8 cellular contexts compared by ENCODE assay signal in genomic region chr16:77722315-77723107, GRCh38. TPM values are rescaled to one million over a fixed set of nuclear protein-coding genes. Genes with fewer than 3 reads are reported as not detected.
DNase-seq lines count a peak whose midpoint lies in the region.

TSS of gene NUDT7 (plus strand) at chr16:77722514. CDS start at chr16:77722583, 69 bp downstream.

- H3K4me1 Mint-ChIP-seq in activated naive CD4-positive, alpha-beta T cell treated with anti-CD3 and anti-CD28 coated beads for 36 hours (ENCODE audit: low read depth), result peaks cover 8% of the 10 kb centered on the region

- H3K27me3 Mint-ChIP-seq in activated naive CD4-positive, alpha-beta T cell treated with anti-CD3 and anti-CD28 coated beads for 36 hours (ENCODE audit: low read depth), result no peaks in the 10 kb centered on the region

- peaks cover 10% of the 10 kb centered on the region for H3K36me3 Mint-ChIP-seq in activated naive CD4-positive, alpha-beta T cell treated with anti-CD3 and anti-CD28 coated beads for 36 hours (ENCODE audit: low read depth)

- peak within 1 kb of the TSS; percentile 75 for H3K27ac ChIP-seq in substantia nigra (ENCODE audit: low read depth, low read length, poor library complexity, severe bottlenecking)

- H3K9me3 Mint-ChIP-seq in activated naive CD4-positive, alpha-beta T cell treated with anti-CD3 and anti-CD28 coated beads for 36 hours, result peaks cover 7% of the 10 kb centered on the region

- intact Hi-C loops in activated naive CD4-positive, alpha-beta T cell treated with anti-CD3 and anti-CD28 coated beads for 36 hours (cut with micrococcal nuclease), result loop anchor here (1.0 to 5.0 kb wide), 7 partner anchors 45 to 532 kb away; partner anchors contain the start of genes VAT1L and WWOX

- peak; percentile 100 for DNase-seq in GM03348 (ENCODE audit: low spot score)
- DNase-seq in HAP-1 (ENCODE audit: low spot score in 2 of 2), result peak; percentile 84 to 99
- DNase-seq in MG63, result peak; percentile 90
- DNase-seq in SHP77 treated with DMSO at 0.1 percent for 48 hours (lab: John Stamatoyannopoulos, UW), result peak; percentile 86
- DNase-seq in activated naive CD4-positive, alpha-beta T cell treated with anti-CD3 and anti-CD28 coated beads for 36 hours, result peak; percentile 99
- peak; percentile 99 for DNase-seq in germinal center (ENCODE audit: low spot score)
- peak; percentile 89 for DNase-seq in non-pigmented ciliary epithelial cell (ENCODE audit: low read depth)
- peak; percentile 75 to 99 (median 94) for DNase-seq in substantia nigra (lab: John Stamatoyannopoulos, UW)

- peak within 1 kb of the TSS; percentile 81 for H3K4me3 Mint-ChIP-seq in activated naive CD4-positive, alpha-beta T cell treated with anti-CD3 and anti-CD28 coated beads for 36 hours

- H3K36me3 ChIP-seq in HAP-1 (replicated peaks) (no peaks in the 10 kb centered on the region), MG63 (no peaks in the 10 kb centered on the region)

- H3K4me3 ChIP-seq in HAP-1 (peak within 1 kb of the TSS; percentile 72), MG63 (peak within 1 kb of the TSS; percentile 75)

- no peaks in the 10 kb centered on the region for H3K4me1 ChIP-seq in HAP-1

- no peaks in the 10 kb centered on the region for H3K27me3 ChIP-seq in HAP-1 (ENCODE audit: low read depth)
- H3K27me3 ChIP-seq in MG63, result no peaks in the 10 kb centered on the region

- in situ Hi-C loops in HAP-1 (cut with MboI; ENCODE audit: low sequenced_read_pairs), result no loop called here

- CTCF ChIA-PET in activated naive CD4-positive, alpha-beta T cell treated with anti-CD3 and anti-CD28 coated beads for 36 hours (lab: Charles Lee), result interaction anchor here (0.7 to 1.3 kb wide), 3 partner anchors 14 to 281 kb away, joined by 3 to 6 read pairs (median 3); no protein-coding TSS in a partner anchor

- peak within 1 kb of the TSS; percentile 75 for H3K27ac Mint-ChIP-seq in activated naive CD4-positive, alpha-beta T cell treated with anti-CD3 and anti-CD28 coated beads for 36 hours

- no peaks in the 10 kb centered on the region for H3K9me3 ChIP-seq in HAP-1
- no peaks in the 10 kb centered on the region for H3K9me3 ChIP-seq in MG63

RNA-seq across cellular contexts. Expression of gene NUDT7, which starts in this region (rescaled TPM):
- 3.0 TPM in 1 of 2 replicates, not detected in the other for total RNA-seq in MG63 (2014; rRNA removed; shearing (Covaris generic); ENCODE audit: low replicate concordance)
- 1 to 10 TPM; 9.4 to 9.8 TPM for total RNA-seq in activated naive CD4-positive, alpha-beta T cell treated with anti-CD3 and anti-CD28 coated beads for 36 hours

Comparison
In these comparisons a context has a peak if more than half of its experiments do, and no peak if none do; other contexts are left out.
1. Peak in every context shown above with its lines: DNase-seq, H3K4me3 ChIP-seq and H3K27ac ChIP-seq.